In the genomic region with DNA sequence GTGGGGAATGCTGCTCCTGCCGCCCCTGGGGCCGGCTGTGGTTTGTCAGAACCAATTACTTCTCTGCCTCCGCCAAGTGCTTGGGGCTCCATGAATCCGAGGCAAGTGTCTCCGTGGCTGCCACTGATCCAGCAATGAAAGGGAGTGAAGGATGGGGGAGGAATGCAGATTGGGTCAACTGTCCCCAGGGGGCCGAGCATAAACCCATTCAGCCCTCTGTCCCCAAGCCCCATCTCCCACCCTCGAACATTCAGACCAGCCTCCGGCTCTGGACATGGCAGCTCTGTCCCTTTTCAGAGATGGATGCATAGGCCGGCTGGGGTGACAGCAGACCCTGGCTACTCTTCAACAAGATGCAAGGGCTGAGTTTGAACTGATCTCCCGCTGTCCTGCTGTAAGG, we compare ENCODE assay signal across 19 cellular contexts. TPM values are rescaled to one million over a fixed set of nuclear protein-coding genes. Genes with fewer than 3 reads are reported as not detected.
DNase-seq lines count a peak whose midpoint lies in the region; ATAC-seq and TF ChIP-seq lines count a peak whose summit lies in the region.
"Had no signal": no experiment of that assay in that cellular context is flagged by ENCODE, and none has a peak within 500 bp of the region (broad histone marks: within the 10 kb centered on the region; RNA-seq: fewer than 3 reads in every experiment).

No MANE protein-coding gene starts in this region.

- no peaks in the 10 kb centered on the region for H3K79me2 ChIP-seq in neural progenitor cell (ENCODE audit: low read depth)

- peak; percentile 35 for DNase-seq in ELF-1 (ENCODE audit: low read depth, low spot score)
- no peak for DNase-seq in WTC11 (ENCODE audit: low spot score)
- no peak for DNase-seq in neural progenitor cell (ENCODE audit: low spot score)
- peak; percentile 76 for DNase-seq in retina
- no peak for DNase-seq in GM10248 (ENCODE audit: extremely low spot score)
- no peak for DNase-seq in activated T-cell treated with anti-CD3 and anti-CD28 coated beads for 4 hours
- no peak for DNase-seq in spleen
- DNase-seq: AML-193; Caco-2; Calu3; CD4-positive, alpha-beta T cell; CD8-positive, alpha-beta T cell; DMS79 treated with DMSO at 0.1 percent for 48 hours; GDM1 had no signal

- TF ChIP-seq POLR2A in spleen (IDR thresholded peaks at IDR 0.05), result no peak

- H3K4me1 Mint-ChIP-seq in WTC11, result peaks cover 6% of the 10 kb centered on the region
- H3K4me1 Mint-ChIP-seq in neural progenitor cell, result peaks cover 9% of the 10 kb centered on the region
- H3K4me1 Mint-ChIP-seq: B cell had no signal

- H3K27ac ChIP-seq in neural progenitor cell (no peak overlapping the region), spleen (no peak overlapping the region)
- H3K27ac ChIP-seq: 22Rv1; A549; BLaER1 treated with 17β-estradiol and CSF1 and Interleukin-3, amounts not matched to agents 10 nM and 100 nM; C4-2B had no signal

- ATAC-seq in WTC11, result no peak
- ATAC-seq: A549; CD8-positive, alpha-beta T cell had no signal

- CTCF ChIA-PET in WTC11 (lab: Charles Lee) (interaction anchor here (1.0 to 1.5 kb wide), 2 partner anchors 31 to 82 kb away, joined by 3 read pairs; no protein-coding TSS in a partner anchor), GM10248 (lab: Yijun Ruan, JAX) (no interaction called here)

- H3K27me3 ChIP-seq in neural progenitor cell, result no peaks in the 10 kb centered on the region
- no peaks in the 10 kb centered on the region for H3K27me3 ChIP-seq in spleen (replicated peaks in 1 of 7)
- H3K27me3 ChIP-seq: BLaER1 treated with 17β-estradiol and CSF1 and Interleukin-3, amounts not matched to agents 10 nM and 100 nM had no signal

- H3K27ac Mint-ChIP-seq in WTC11, result peak overlapping the region; percentile 79; the same call in 1 of the 2 replicates
- H3K27ac Mint-ChIP-seq in neural progenitor cell, result peak overlapping the region; percentile 74
- H3K27ac Mint-ChIP-seq: B cell; CD4-positive, alpha-beta T cell; CD8-positive, alpha-beta T cell had no signal

- no peak overlapping the region for H2AFZ ChIP-seq in neural progenitor cell (replicated peaks)

- no peaks in the 10 kb centered on the region for H3K9me3 Mint-ChIP-seq in WTC11
- no peaks in the 10 kb centered on the region for H3K9me3 Mint-ChIP-seq in neural progenitor cell
- H3K9me3 Mint-ChIP-seq: CD4-positive, alpha-beta T cell; CD8-positive, alpha-beta T cell had no signal

- H3K4me3 ChIP-seq in neural progenitor cell (no peak overlapping the region), spleen (no peak overlapping the region)
- H3K4me3 ChIP-seq: A549; BLaER1 treated with 17β-estradiol and CSF1 and Interleukin-3, amounts not matched to agents 10 nM and 100 nM had no signal

- H3K36me3 Mint-ChIP-seq in WTC11, result no peaks in the 10 kb centered on the region
- H3K36me3 Mint-ChIP-seq in neural progenitor cell, result peaks cover 3% of the 10 kb centered on the region
- H3K36me3 Mint-ChIP-seq: CD8-positive, alpha-beta T cell had no signal

- POLR2A ChIA-PET in WTC11 (lab: Charles Lee), result no interaction called here
- POLR2A ChIA-PET in GM10248 (lab: Yijun Ruan, JAX), result no interaction called here

- no peaks in the 10 kb centered on the region for H3F3A ChIP-seq in neural progenitor cell (ENCODE audit: low read depth)

- H3K4me3 Mint-ChIP-seq in WTC11, result no peak overlapping the region
- no peak overlapping the region for H3K4me3 Mint-ChIP-seq in neural progenitor cell
- H3K4me3 Mint-ChIP-seq: B cell; CD4-positive, alpha-beta T cell; CD8-positive, alpha-beta T cell had no signal

- no peak overlapping the region for H3K4me2 ChIP-seq in neural progenitor cell
- H3K4me2 ChIP-seq: A549; BLaER1 treated with 17β-estradiol and CSF1 and Interleukin-3, amounts not matched to agents 10 nM and 100 nM had no signal

- H3K4me1 ChIP-seq in neural progenitor cell, result peaks cover 7% of the 10 kb centered on the region
- no peaks in the 10 kb centered on the region for H3K4me1 ChIP-seq in spleen
- H3K4me1 ChIP-seq: A549, Caco-2 had no signal

- intact Hi-C loops in spleen (cut with DNase I; ENCODE audit: low total_unique reads), result no loop called here

- H3K27me3 Mint-ChIP-seq in WTC11 (ENCODE audit: low read depth) (no peaks in the 10 kb centered on the region), neural progenitor cell (ENCODE audit: insufficient read depth, low read depth) (peaks cover 7% of the 10 kb centered on the region)
- H3K27me3 Mint-ChIP-seq: CD4-positive, alpha-beta T cell had no signal

- no peaks in the 10 kb centered on the region for H4K20me1 ChIP-seq in neural progenitor cell (ENCODE audit: low read depth)

- WGBS in spleen, 5 donors, result 57 to 83% (median 79%) methylated on average over 7 to 10 of the region's 10 CpGs

- H3K36me3 ChIP-seq in neural progenitor cell, result no peaks in the 10 kb centered on the region
- H3K36me3 ChIP-seq in spleen, result no peaks in the 10 kb centered on the region
- H3K36me3 ChIP-seq: BLaER1 treated with 17β-estradiol and CSF1 and Interleukin-3, amounts not matched to agents 10 nM and 100 nM had no signal

- no peaks in the 10 kb centered on the region for H3K9me3 ChIP-seq in neural progenitor cell (ENCODE audit: low read depth)
- H3K9me3 ChIP-seq in spleen, result no peaks in the 10 kb centered on the region
- H3K9me3 ChIP-seq: A549; BLaER1 treated with 17β-estradiol and CSF1 and Interleukin-3, amounts not matched to agents 10 nM and 100 nM; Caco-2 had no signal

- TF ChIP-seq CTCF in WTC11 (IDR thresholded peaks at IDR 0.05), result no peak
- no peak for TF ChIP-seq CTCF in neural progenitor cell (IDR thresholded peaks at IDR 0.05)
- TF ChIP-seq CTCF in GM10248 (IDR thresholded peaks at IDR 0.05; ENCODE audit: control extremely low read depth, extremely low read depth, low read depth, missing control alignments), result no peak
- no peak for TF ChIP-seq CTCF in spleen (IDR thresholded peaks at IDR 0.05 in 8 of 11, conservative IDR thresholded peaks at IDR 0.05 in 3 of 11)

- no peak overlapping the region for H3K9ac ChIP-seq in neural progenitor cell
- H3K9ac ChIP-seq: BLaER1 treated with 17β-estradiol and CSF1 and Interleukin-3, amounts not matched to agents 10 nM and 100 nM had no signal

TF ChIP-seq in WTC11, 78 proteins besides CTCF, POLR2A, EP300 and RAD21:
- TF ChIP-seq, protein P1, sequence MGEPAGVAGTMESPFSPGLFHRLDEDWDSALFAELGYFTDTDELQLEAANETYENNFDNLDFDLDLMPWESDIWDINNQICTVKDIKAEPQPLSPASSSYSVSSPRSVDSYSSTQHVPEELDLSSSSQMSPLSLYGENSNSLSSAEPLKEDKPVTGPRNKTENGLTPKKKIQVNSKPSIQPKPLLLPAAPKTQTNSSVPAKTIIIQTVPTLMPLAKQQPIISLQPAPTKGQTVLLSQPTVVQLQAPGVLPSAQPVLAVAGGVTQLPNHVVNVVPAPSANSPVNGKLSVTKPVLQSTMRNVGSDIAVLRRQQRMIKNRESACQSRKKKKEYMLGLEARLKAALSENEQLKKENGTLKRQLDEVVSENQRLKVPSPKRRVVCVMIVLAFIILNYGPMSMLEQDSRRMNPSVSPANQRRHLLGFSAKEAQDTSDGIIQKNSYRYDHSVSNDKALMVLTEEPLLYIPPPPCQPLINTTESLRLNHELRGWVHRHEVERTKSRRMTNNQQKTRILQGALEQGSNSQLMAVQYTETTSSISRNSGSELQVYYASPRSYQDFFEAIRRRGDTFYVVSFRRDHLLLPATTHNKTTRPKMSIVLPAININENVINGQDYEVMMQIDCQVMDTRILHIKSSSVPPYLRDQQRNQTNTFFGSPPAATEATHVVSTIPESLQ (CRISPR knock-in tag; IDR thresholded peaks at IDR 0.05), result no peak
- TF ChIP-seq EMX1 (CRISPR knock-in tag; IDR thresholded peaks at IDR 0.05), result no peak
- TF ChIP-seq, protein P2, sequence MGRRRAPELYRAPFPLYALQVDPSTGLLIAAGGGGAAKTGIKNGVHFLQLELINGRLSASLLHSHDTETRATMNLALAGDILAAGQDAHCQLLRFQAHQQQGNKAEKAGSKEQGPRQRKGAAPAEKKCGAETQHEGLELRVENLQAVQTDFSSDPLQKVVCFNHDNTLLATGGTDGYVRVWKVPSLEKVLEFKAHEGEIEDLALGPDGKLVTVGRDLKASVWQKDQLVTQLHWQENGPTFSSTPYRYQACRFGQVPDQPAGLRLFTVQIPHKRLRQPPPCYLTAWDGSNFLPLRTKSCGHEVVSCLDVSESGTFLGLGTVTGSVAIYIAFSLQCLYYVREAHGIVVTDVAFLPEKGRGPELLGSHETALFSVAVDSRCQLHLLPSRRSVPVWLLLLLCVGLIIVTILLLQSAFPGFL (CRISPR knock-in tag; IDR thresholded peaks at IDR 0.05; ENCODE audit: borderline replicate concordance), result no peak
- no peak for TF ChIP-seq ESRRA (CRISPR knock-in tag; IDR thresholded peaks at IDR 0.05; ENCODE audit: borderline replicate concordance)
- TF ChIP-seq, protein P3, sequence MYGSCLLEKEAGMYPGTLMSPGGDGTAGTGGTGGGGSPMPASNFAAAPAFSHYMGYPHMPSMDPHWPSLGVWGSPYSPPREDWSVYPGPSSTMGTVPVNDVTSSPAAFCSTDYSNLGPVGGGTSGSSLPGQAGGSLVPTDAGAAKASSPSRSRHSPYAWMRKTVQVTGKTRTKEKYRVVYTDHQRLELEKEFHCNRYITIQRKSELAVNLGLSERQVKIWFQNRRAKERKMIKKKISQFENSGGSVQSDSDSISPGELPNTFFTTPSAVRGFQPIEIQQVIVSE (CRISPR knock-in tag; IDR thresholded peaks at IDR 0.05; ENCODE audit: borderline replicate concordance), result no peak
- TF ChIP-seq OVOL2 (CRISPR knock-in tag; IDR thresholded peaks at IDR 0.05; ENCODE audit: borderline replicate concordance), result no peak
- TF ChIP-seq ZNF317 (CRISPR knock-in tag; IDR thresholded peaks at IDR 0.05; ENCODE audit: borderline replicate concordance, low read depth), result no peak

RNA-seq across cellular contexts. Expression of gene CACNA2D2, which starts 35.5 kb away (rescaled TPM):
- total RNA-seq in WTC11 (2021) (22.0 to 23.4 TPM (median 22.3 TPM) in 3 replicates), neural progenitor cell (ENCODE audit: low replicate concordance) (4.3 and 9.5 TPM in 2 replicates), spleen (1 to 10 TPM in 6 of 7 donors, under 1 TPM in 1; 0.85 to 3.2 (median 1.4) TPM)
- polyA plus RNA-seq in spleen, result under 1 TPM; 0.24 to 0.64 (median 0.26) TPM

Comparison
In these comparisons a context has a peak if more than half of its experiments do, and no peak if none do; other contexts are left out.
1. DNase-seq: peak in ELF-1 (single experiment) and retina (single experiment); none in WTC11 (single experiment), neural progenitor cell (single experiment), GM10248 (single experiment), activated T-cell treated with anti-CD3 and anti-CD28 coated beads for 4 hours (single experiment) and spleen (single experiment).